8 cellular contexts compared by ENCODE assay signal in the genomic region with DNA sequence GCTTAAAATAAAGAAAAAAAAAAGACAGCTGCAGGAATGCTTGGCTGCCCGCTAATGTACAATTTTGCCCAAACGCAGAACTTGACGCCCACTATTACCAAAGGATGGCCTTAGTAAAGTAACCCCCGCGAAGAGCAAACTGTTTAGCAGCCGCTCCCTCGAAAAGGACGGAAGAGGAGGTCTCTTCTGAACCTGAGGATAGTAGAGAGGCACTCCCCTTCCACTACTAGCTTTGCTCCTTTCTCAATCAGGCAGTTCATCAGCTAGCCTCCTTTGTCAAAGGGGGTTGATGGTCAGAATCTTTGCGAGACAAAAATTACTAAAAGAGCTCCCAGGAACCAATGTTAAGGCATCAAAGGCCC. TPM values are rescaled to one million over a fixed set of nuclear protein-coding genes. Genes with fewer than 3 reads are reported as not detected.
A peak's percentile ranks its signal among the peaks of the same experiment; 100 is the strongest.
DNase-seq lines count a peak whose midpoint lies in the region; ATAC-seq and TF ChIP-seq lines count a peak whose summit lies in the region.

No MANE protein-coding gene starts in this region.

- no peak overlapping the region for H4K5ac ChIP-seq in mesendoderm (ENCODE audit: low read length)

- H3K56ac ChIP-seq in mesendoderm (ENCODE audit: low read length) = peak overlapping the region; percentile 91

- H2BK120ac ChIP-seq in mesendoderm (ENCODE audit: low read depth, low read length) = no peak overlapping the region

- H3K4me2 ChIP-seq in PC-9 (peak overlapping the region; percentile 93), mesendoderm (ENCODE audit: low read length) (peak overlapping the region; percentile 28)

- H3K79me1 ChIP-seq in mesendoderm (ENCODE audit: low read length) = no peaks in the 10 kb centered on the region

- intact Hi-C loops in A673 (cut with micrococcal nuclease; ENCODE audit: unreplicated experiment) (loop anchor here (10.0 kb wide), 1 partner anchor 161 kb away; no protein-coding TSS in a partner anchor), PC-9 (cut with micrococcal nuclease; ENCODE audit: unreplicated experiment) (loop anchor here (5.0 kb wide), 2 partner anchors 196 to 331 kb away; a partner anchor contains a TSS), dorsolateral prefrontal cortex (cut with DNase I) (loop anchor here (5.0 kb wide), 3 partner anchors 54 to 196 kb away; a partner anchor contains a TSS), uterus (cut with DNase I; ENCODE audit: low total_unique reads) (no loop called here)

- H3K36me3 ChIP-seq in A673 (ENCODE audit: insufficient read depth, low read length, poor library complexity, severe bottlenecking) (no peaks in the 10 kb centered on the region), PC-9 (ENCODE audit: low read depth) (no peaks in the 10 kb centered on the region), mesendoderm (ENCODE audit: control insufficient read depth, insufficient read depth, low read length) (no peaks in the 10 kb centered on the region), uterus (no peaks in the 10 kb centered on the region)

- no peak overlapping the region for H3K23ac ChIP-seq in mesendoderm (ENCODE audit: low read length)

- no peaks in the 10 kb centered on the region for H4K20me1 ChIP-seq in PC-9 (ENCODE audit: insufficient read depth)

- TF ChIP-seq CTCF in A673 (conservative IDR thresholded peaks at IDR 0.05; ENCODE audit: low read depth, low read length) (no peak), GM10266 (IDR thresholded peaks at IDR 0.05; ENCODE audit: control insufficient read depth, insufficient read depth, low read depth, missing control alignments) (no peak), PC-9 (conservative IDR thresholded peaks at IDR 0.05) (no peak), dorsolateral prefrontal cortex (IDR thresholded peaks at IDR 0.05 in 54 of 56, conservative IDR thresholded peaks at IDR 0.05 in 2 of 56; ENCODE audit: low read depth in 1 of 56, partially characterized antibody in 56 of 56) (peak in 1 of 56 donors; percentile 1), uterus (IDR thresholded peaks at IDR 0.05) (no peak)

- H3K27ac ChIP-seq in A673 (ENCODE audit: low read depth, low read length, poor library complexity, severe bottlenecking) (peak overlapping the region; percentile 64), PC-9 (peak overlapping the region; percentile 65), dorsolateral prefrontal cortex (peak overlapping the region; percentile 63 to 97 (median 92)), mesendoderm (ENCODE audit: low read depth, low read length) (peak overlapping the region; percentile 60), uterus (peak overlapping the region; percentile 91 to 98)

- no peak overlapping the region for H3K18ac ChIP-seq in mesendoderm (ENCODE audit: low read length)

- H3F3A ChIP-seq in PC-9 (ENCODE audit: insufficient read depth, low read depth) = peaks cover 20% of the 10 kb centered on the region

- peaks cover 5% of the 10 kb centered on the region for H3K4me1 ChIP-seq in A673 (ENCODE audit: insufficient read depth, low read length, poor library complexity, severe bottlenecking)
- H3K4me1 ChIP-seq in PC-9 (replicated peaks; ENCODE audit: insufficient read depth) = peaks cover 6% of the 10 kb centered on the region; the same call in 1 of the 2 replicates
- H3K4me1 ChIP-seq in mesendoderm (ENCODE audit: control insufficient read depth, low read depth, low read length) = no peaks in the 10 kb centered on the region
- no peaks in the 10 kb centered on the region for H3K4me1 ChIP-seq in uterus

- no peak overlapping the region for H4K8ac ChIP-seq in mesendoderm (ENCODE audit: low read depth, low read length)

- peak overlapping the region; percentile 82 for H3K4me3 ChIP-seq in A673 (ENCODE audit: low read depth, low read length, poor library complexity, severe bottlenecking)
- peak overlapping the region; percentile 66 for H3K4me3 ChIP-seq in PC-9
- H3K4me3 ChIP-seq in dorsolateral prefrontal cortex = peak overlapping the region; percentile 45 to 96 (median 84)
- H3K4me3 ChIP-seq in mesendoderm (ENCODE audit: low read length) = peak overlapping the region; percentile 72
- H3K4me3 ChIP-seq in uterus = peak overlapping the region; percentile 54 to 88

- CTCF ChIA-PET in A673 (lab: Charles Lee) = no interaction called here
- CTCF ChIA-PET in PC-9 (lab: Charles Lee) = interaction anchor here (0.6 to 1.4 kb wide), 5 partner anchors 10 to 1362 kb away, joined by 3 to 13 read pairs (median 4); no protein-coding TSS in a partner anchor

- peak overlapping the region; percentile 82 for H3K9ac ChIP-seq in mesendoderm (ENCODE audit: low read length)

- H2BK5ac ChIP-seq in mesendoderm (ENCODE audit: low read length) = no peak overlapping the region

- TSS peak; percentile 87 for BruUV-seq in A673 (replicated peaks; lab: Mats Ljungman, UMichigan)
- BruUV-seq in PC-9 (replicated peaks; lab: Mats Ljungman, UMichigan) = TSS peak; percentile 81

- peak overlapping the region; percentile 46 for H3K4ac ChIP-seq in mesendoderm (ENCODE audit: low read depth, low read length)

- H3K79me2 ChIP-seq in PC-9 (ENCODE audit: low read depth) (peaks cover 22% of the 10 kb centered on the region; the same call in 1 of the 2 replicates), mesendoderm (ENCODE audit: control insufficient read depth, insufficient read depth, low read length) (no peaks in the 10 kb centered on the region)

- no peak for DNase-seq in A673 (ENCODE audit: low spot score)
- peak; percentile 25 for DNase-seq in GM10266 (ENCODE audit: extremely low spot score)
- no peak for DNase-seq in PC-9
- peak in 2 of 10 donors; percentile 15 to 22 for DNase-seq in dorsolateral prefrontal cortex
- DNase-seq in mesendoderm = no peak
- DNase-seq in uterus = no peak

- no peaks in the 10 kb centered on the region for H3K27me3 ChIP-seq in A673 (replicated peaks; ENCODE audit: insufficient read depth, low read depth, low read length, poor library complexity)
- no peaks in the 10 kb centered on the region for H3K27me3 ChIP-seq in PC-9 (ENCODE audit: insufficient read depth, low read depth)
- no peaks in the 10 kb centered on the region for H3K27me3 ChIP-seq in dorsolateral prefrontal cortex
- no peaks in the 10 kb centered on the region for H3K27me3 ChIP-seq in mesendoderm (ENCODE audit: insufficient read depth, low read length, poor library complexity)
- H3K27me3 ChIP-seq in uterus = no peaks in the 10 kb centered on the region

- H3K9me2 ChIP-seq in PC-9 (ENCODE audit: insufficient read depth) = no peaks in the 10 kb centered on the region

- no peak for TF ChIP-seq POLR2A in uterus (IDR thresholded peaks at IDR 0.05)

- H2AFZ ChIP-seq in PC-9 = peak overlapping the region; percentile 86

- H2AK5ac ChIP-seq in mesendoderm (ENCODE audit: low read length) = no peak overlapping the region

- WGBS in mesendoderm (ENCODE audit: extremely low coverage, insufficient coverage, low lambda C conversion rate) = no CpG with 5 or more reads among the region's 9 CpGs

- no peak overlapping the region for H2BK15ac ChIP-seq in mesendoderm (replicated peaks; ENCODE audit: low read depth)

- POLR2A ChIA-PET in A673 (lab: Charles Lee; ENCODE audit: low non-redundant PET) = interaction anchor here (0.6 kb wide), 2 partner anchors 68 to 202 kb away, joined by 7 to 14 read pairs; no protein-coding TSS in a partner anchor
- POLR2A ChIA-PET in PC-9 (lab: Charles Lee; ENCODE audit: unreplicated experiment) = interaction anchor here (0.5 to 0.8 kb wide), 7 partner anchors 27 to 467 kb away, joined by 3 to 12 read pairs (median 6); no protein-coding TSS in a partner anchor

- H3K9me3 ChIP-seq in A673 (ENCODE audit: low read depth, low read length, poor library complexity, severe bottlenecking) (no peaks in the 10 kb centered on the region), PC-9 (ENCODE audit: insufficient read depth, low read depth) (no peaks in the 10 kb centered on the region), uterus (no peaks in the 10 kb centered on the region)

- ATAC-seq in GM19035 (IDR thresholded peaks at IDR 0.05; ENCODE audit: unreplicated experiment) = no peak
- ATAC-seq in GM18867 (IDR thresholded peaks at IDR 0.05; ENCODE audit: unreplicated experiment) = no peak

RNA-seq across cellular contexts. Expression of a gene that starts 0.6 kb away (rescaled TPM):
- total RNA-seq in A673 (2021) (3.6 and 4.0 TPM in 2 replicates), PC-9 (2021) (10.2 and 10.7 TPM in 2 replicates), dorsolateral prefrontal cortex (10 to 100 TPM; 27.2 to 86.9 (median 50.7) TPM), uterus (10 to 100 TPM; 12.0 to 24.7 (median 18.5) TPM)
- 3.6 TPM for polyA plus RNA-seq in mesendoderm (2013, experiment 1 of 2)
- polyA plus RNA-seq in mesendoderm (2013, experiment 2 of 2) = 3.5 TPM

RNA-seq across cellular contexts. Expression of a gene that starts 0.8 kb away (rescaled TPM):
- total RNA-seq in A673 (2021) (3.8 and 5.1 TPM in 2 replicates), PC-9 (2021) (5.2 and 6.9 TPM in 2 replicates), dorsolateral prefrontal cortex (10 to 100 TPM; 12.4 to 25.4 (median 18.7) TPM), uterus (10 to 100 TPM in 3 of 4 donors, 1 to 10 TPM in 1; 9.5 to 24.1 (median 19.0) TPM)
- polyA plus RNA-seq in mesendoderm (2013, experiment 1 of 2) = 2.9 TPM
- 3.0 TPM for polyA plus RNA-seq in mesendoderm (2013, experiment 2 of 2)

RNA-seq across cellular contexts. Expression of a gene that starts 52.4 kb away (rescaled TPM):
- total RNA-seq in A673 (2021) (16.0 and 17.0 TPM in 2 replicates), PC-9 (2021) (15.2 and 25.2 TPM in 2 replicates), dorsolateral prefrontal cortex (10 to 100 TPM; 20.4 to 55.8 (median 32.2) TPM), uterus (10 to 100 TPM; 26.2 to 70.9 (median 27.2) TPM)
- polyA plus RNA-seq in mesendoderm (2013, experiment 1 of 2) = 9.3 TPM
- polyA plus RNA-seq in mesendoderm (2013, experiment 2 of 2) = 9.1 TPM
